In the genomic region with DNA sequence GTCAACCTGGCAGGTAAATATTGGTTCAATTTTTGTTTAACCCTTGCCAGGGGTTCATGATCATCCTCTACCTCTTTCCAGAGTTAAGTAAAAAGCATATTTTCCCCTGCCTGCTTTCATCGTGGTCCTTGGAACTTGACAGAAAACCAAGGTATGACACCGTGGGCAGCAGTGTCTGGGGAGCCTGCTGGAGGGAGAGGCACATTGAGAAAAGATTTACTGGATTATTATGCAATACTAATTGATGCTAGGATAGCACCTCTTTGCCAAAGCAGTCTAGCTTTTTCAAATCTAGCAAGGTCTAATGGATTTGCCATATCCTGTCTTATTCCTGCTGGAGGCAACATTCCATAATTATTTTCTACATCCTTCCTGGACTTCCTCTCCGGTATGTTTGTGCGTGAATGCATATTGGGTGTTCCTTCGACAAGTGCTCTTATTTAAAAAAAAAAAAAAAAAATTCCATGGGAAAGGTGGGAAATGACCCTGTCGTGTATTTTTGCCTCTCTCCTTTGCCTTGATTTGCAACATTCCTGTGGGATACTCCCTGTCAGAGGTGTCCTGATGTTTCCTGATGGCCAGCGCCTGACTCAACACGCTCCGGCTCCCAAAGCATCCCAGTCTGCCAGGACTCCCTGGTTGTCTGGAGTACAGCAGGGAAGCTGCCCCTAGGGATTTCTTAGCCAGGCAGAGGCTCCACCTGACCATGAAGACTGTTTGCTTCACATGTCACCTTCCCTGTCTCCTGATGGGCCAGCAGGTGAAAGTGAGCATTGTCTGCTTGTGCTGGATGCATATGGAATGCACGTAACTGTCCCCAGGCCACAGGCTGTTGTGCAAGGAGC, we compare ENCODE assay signal across 1 cellular context.
TF ChIP-seq lines count a peak whose summit lies in the region.

No MANE protein-coding gene starts in this region.

TF ChIP-seq in K562, 482 proteins besides CTCF, POLR2A, EP300 and RAD21 (continued from another document and continues in another):
- TF ChIP-seq NR2C1 (IDR thresholded peaks at IDR 0.05) (no peak), NR2C1 (tag; IDR thresholded peaks at IDR 0.05) (no peak), ZC3H4 (CRISPR knock-in tag; IDR thresholded peaks at IDR 0.05; ENCODE audit: borderline replicate concordance) (no peak), KLF10 (CRISPR knock-in tag; IDR thresholded peaks at IDR 0.05) (peak; percentile 20), HMG20B (CRISPR knock-in tag; IDR thresholded peaks at IDR 0.05) (peak; percentile 40; the same call in 1 of the 2 replicates), ZNF124 (CRISPR knock-in tag; IDR thresholded peaks at IDR 0.05) (no peak), ZNF780A (CRISPR knock-in tag; IDR thresholded peaks at IDR 0.05) (no peak), BHLHE40 (IDR thresholded peaks at IDR 0.05; ENCODE audit: low read length) (0 out of 2 replicates have a peak, but pooled peaks have one; percentile 18), MAFF (IDR thresholded peaks at IDR 0.05; ENCODE audit: low read length) (no peak), ZBTB1 (CRISPR knock-in tag; IDR thresholded peaks at IDR 0.05; ENCODE audit: borderline replicate concordance, low read depth) (no peak), POLR2G (IDR thresholded peaks at IDR 0.05; ENCODE audit: low read depth, low read length) (peak; percentile 39; the same call in 1 of the 2 replicates), MCM3 (IDR thresholded peaks at IDR 0.05) (no peak), CCNT2 (IDR thresholded peaks at IDR 0.05; ENCODE audit: borderline replicate concordance, extremely low read depth, insufficient read length, low read depth, low read length) (peak; percentile 51), ZNF41 (CRISPR knock-in tag; conservative IDR thresholded peaks at IDR 0.05) (no peak), STAT5B (CRISPR knock-in tag; IDR thresholded peaks at IDR 0.05) (no peak), CAMTA2 (CRISPR knock-in tag; conservative IDR thresholded peaks at IDR 0.05) (peak; percentile 77; the same call in 1 of the 2 replicates), MEIS2 (IDR thresholded peaks at IDR 0.05; ENCODE audit: partially characterized antibody) (peak; percentile 67), ZNF239 (CRISPR knock-in tag; IDR thresholded peaks at IDR 0.05) (no peak), CREB1 (IDR thresholded peaks at IDR 0.05) (0 out of 2 replicates have a peak, but pooled peaks have one; percentile 28), CREB1 (CRISPR knock-in tag; IDR thresholded peaks at IDR 0.05) (0 out of 2 replicates have a peak, but pooled peaks have one; percentile 27), ZNF347 (CRISPR knock-in tag; IDR thresholded peaks at IDR 0.05; ENCODE audit: low read depth) (0 out of 2 replicates have a peak, but pooled peaks have one; percentile 36), MYC (IDR thresholded peaks at IDR 0.05; ENCODE audit: low read depth, low read length) (no peak), MYC (CRISPR knock-in tag; IDR thresholded peaks at IDR 0.05; ENCODE audit: borderline replicate concordance, low read depth) (peak; percentile 57; the same call in 1 of the 2 replicates), RAD51 (IDR thresholded peaks at IDR 0.05; ENCODE audit: borderline replicate concordance, low read depth) (no peak), ARID2 (IDR thresholded peaks at IDR 0.05) (0 out of 2 replicates have a peak, but pooled peaks have one; percentile 34), CEBPB (tag; IDR thresholded peaks at IDR 0.05) (peak; percentile 95), ZNF253 (CRISPR knock-in tag; conservative IDR thresholded peaks at IDR 0.05) (no peak), HLTF (IDR thresholded peaks at IDR 0.05) (no peak), DDX20 (tag; IDR thresholded peaks at IDR 0.05; ENCODE audit: low read depth) (no peak), CEBPG (CRISPR knock-in tag; IDR thresholded peaks at IDR 0.05) (peak; percentile 80), CEBPG (tag; conservative IDR thresholded peaks at IDR 0.05 in 1 of 2, IDR thresholded peaks at IDR 0.05 in 1 of 2) (peak in 1 of 2 experiments; percentile 96; a peak in 2 of 4 replicates), TRIM24 (IDR thresholded peaks at IDR 0.05) (peak in 1 of 2 experiments; percentile 5; a peak in 1 of 4 replicates), SREBF2 (CRISPR knock-in tag; IDR thresholded peaks at IDR 0.05) (no peak)
- TF ChIP-seq, protein P1, sequence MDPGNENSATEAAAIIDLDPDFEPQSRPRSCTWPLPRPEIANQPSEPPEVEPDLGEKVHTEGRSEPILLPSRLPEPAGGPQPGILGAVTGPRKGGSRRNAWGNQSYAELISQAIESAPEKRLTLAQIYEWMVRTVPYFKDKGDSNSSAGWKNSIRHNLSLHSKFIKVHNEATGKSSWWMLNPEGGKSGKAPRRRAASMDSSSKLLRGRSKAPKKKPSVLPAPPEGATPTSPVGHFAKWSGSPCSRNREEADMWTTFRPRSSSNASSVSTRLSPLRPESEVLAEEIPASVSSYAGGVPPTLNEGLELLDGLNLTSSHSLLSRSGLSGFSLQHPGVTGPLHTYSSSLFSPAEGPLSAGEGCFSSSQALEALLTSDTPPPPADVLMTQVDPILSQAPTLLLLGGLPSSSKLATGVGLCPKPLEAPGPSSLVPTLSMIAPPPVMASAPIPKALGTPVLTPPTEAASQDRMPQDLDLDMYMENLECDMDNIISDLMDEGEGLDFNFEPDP (CRISPR knock-in tag; IDR thresholded peaks at IDR 0.05), result peak; percentile 22; the same call in 1 of the 2 replicates
- TF ChIP-seq, protein P2, sequence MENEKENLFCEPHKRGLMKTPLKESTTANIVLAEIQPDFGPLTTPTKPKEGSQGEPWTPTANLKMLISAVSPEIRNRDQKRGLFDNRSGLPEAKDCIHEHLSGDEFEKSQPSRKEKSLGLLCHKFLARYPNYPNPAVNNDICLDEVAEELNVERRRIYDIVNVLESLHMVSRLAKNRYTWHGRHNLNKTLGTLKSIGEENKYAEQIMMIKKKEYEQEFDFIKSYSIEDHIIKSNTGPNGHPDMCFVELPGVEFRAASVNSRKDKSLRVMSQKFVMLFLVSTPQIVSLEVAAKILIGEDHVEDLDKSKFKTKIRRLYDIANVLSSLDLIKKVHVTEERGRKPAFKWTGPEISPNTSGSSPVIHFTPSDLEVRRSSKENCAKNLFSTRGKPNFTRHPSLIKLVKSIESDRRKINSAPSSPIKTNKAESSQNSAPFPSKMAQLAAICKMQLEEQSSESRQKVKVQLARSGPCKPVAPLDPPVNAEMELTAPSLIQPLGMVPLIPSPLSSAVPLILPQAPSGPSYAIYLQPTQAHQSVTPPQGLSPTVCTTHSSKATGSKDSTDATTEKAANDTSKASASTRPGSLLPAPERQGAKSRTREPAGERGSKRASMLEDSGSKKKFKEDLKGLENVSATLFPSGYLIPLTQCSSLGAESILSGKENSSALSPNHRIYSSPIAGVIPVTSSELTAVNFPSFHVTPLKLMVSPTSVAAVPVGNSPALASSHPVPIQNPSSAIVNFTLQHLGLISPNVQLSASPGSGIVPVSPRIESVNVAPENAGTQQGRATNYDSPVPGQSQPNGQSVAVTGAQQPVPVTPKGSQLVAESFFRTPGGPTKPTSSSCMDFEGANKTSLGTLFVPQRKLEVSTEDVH (IDR thresholded peaks at IDR 0.05; ENCODE audit: low read depth, partially characterized antibody), result peak; percentile 55
- TF ChIP-seq, protein P3, sequence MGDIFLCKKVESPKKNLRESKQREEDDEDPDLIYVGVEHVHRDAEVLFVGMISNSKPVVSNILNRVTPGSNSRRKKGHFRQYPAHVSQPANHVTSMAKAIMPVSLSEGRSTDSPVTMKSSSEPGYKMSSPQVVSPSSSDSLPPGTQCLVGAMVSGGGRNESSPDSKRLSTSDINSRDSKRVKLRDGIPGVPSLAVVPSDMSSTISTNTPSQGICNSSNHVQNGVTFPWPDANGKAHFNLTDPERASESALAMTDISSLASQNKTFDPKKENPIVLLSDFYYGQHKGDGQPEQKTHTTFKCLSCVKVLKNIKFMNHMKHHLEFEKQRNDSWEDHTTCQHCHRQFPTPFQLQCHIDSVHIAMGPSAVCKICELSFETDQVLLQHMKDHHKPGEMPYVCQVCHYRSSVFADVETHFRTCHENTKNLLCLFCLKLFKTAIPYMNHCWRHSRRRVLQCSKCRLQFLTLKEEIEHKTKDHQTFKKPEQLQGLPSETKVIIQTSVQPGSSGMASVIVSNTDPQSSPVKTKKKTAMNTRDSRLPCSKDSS (IDR thresholded peaks at IDR 0.05; ENCODE audit: low read depth, partially characterized antibody), result no peak
- TF ChIP-seq, protein P4, sequence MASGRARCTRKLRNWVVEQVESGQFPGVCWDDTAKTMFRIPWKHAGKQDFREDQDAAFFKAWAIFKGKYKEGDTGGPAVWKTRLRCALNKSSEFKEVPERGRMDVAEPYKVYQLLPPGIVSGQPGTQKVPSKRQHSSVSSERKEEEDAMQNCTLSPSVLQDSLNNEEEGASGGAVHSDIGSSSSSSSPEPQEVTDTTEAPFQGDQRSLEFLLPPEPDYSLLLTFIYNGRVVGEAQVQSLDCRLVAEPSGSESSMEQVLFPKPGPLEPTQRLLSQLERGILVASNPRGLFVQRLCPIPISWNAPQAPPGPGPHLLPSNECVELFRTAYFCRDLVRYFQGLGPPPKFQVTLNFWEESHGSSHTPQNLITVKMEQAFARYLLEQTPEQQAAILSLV (tag; IDR thresholded peaks at IDR 0.05), result peak; percentile 53; the same call in 1 of the 2 replicates
- TF ChIP-seq, protein P5, sequence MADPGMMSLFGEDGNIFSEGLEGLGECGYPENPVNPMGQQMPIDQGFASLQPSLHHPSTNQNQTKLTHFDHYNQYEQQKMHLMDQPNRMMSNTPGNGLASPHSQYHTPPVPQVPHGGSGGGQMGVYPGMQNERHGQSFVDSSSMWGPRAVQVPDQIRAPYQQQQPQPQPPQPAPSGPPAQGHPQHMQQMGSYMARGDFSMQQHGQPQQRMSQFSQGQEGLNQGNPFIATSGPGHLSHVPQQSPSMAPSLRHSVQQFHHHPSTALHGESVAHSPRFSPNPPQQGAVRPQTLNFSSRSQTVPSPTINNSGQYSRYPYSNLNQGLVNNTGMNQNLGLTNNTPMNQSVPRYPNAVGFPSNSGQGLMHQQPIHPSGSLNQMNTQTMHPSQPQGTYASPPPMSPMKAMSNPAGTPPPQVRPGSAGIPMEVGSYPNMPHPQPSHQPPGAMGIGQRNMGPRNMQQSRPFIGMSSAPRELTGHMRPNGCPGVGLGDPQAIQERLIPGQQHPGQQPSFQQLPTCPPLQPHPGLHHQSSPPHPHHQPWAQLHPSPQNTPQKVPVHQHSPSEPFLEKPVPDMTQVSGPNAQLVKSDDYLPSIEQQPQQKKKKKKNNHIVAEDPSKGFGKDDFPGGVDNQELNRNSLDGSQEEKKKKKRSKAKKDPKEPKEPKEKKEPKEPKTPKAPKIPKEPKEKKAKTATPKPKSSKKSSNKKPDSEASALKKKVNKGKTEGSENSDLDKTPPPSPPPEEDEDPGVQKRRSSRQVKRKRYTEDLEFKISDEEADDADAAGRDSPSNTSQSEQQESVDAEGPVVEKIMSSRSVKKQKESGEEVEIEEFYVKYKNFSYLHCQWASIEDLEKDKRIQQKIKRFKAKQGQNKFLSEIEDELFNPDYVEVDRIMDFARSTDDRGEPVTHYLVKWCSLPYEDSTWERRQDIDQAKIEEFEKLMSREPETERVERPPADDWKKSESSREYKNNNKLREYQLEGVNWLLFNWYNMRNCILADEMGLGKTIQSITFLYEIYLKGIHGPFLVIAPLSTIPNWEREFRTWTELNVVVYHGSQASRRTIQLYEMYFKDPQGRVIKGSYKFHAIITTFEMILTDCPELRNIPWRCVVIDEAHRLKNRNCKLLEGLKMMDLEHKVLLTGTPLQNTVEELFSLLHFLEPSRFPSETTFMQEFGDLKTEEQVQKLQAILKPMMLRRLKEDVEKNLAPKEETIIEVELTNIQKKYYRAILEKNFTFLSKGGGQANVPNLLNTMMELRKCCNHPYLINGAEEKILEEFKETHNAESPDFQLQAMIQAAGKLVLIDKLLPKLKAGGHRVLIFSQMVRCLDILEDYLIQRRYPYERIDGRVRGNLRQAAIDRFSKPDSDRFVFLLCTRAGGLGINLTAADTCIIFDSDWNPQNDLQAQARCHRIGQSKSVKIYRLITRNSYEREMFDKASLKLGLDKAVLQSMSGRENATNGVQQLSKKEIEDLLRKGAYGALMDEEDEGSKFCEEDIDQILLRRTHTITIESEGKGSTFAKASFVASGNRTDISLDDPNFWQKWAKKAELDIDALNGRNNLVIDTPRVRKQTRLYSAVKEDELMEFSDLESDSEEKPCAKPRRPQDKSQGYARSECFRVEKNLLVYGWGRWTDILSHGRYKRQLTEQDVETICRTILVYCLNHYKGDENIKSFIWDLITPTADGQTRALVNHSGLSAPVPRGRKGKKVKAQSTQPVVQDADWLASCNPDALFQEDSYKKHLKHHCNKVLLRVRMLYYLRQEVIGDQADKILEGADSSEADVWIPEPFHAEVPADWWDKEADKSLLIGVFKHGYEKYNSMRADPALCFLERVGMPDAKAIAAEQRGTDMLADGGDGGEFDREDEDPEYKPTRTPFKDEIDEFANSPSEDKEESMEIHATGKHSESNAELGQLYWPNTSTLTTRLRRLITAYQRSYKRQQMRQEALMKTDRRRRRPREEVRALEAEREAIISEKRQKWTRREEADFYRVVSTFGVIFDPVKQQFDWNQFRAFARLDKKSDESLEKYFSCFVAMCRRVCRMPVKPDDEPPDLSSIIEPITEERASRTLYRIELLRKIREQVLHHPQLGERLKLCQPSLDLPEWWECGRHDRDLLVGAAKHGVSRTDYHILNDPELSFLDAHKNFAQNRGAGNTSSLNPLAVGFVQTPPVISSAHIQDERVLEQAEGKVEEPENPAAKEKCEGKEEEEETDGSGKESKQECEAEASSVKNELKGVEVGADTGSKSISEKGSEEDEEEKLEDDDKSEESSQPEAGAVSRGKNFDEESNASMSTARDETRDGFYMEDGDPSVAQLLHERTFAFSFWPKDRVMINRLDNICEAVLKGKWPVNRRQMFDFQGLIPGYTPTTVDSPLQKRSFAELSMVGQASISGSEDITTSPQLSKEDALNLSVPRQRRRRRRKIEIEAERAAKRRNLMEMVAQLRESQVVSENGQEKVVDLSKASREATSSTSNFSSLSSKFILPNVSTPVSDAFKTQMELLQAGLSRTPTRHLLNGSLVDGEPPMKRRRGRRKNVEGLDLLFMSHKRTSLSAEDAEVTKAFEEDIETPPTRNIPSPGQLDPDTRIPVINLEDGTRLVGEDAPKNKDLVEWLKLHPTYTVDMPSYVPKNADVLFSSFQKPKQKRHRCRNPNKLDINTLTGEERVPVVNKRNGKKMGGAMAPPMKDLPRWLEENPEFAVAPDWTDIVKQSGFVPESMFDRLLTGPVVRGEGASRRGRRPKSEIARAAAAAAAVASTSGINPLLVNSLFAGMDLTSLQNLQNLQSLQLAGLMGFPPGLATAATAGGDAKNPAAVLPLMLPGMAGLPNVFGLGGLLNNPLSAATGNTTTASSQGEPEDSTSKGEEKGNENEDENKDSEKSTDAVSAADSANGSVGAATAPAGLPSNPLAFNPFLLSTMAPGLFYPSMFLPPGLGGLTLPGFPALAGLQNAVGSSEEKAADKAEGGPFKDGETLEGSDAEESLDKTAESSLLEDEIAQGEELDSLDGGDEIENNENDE (IDR thresholded peaks at IDR 0.05; ENCODE audit: low read depth, low read length), result peak; percentile 64
